ENCODE assay signal across 9 cellular contexts in the genomic region with DNA sequence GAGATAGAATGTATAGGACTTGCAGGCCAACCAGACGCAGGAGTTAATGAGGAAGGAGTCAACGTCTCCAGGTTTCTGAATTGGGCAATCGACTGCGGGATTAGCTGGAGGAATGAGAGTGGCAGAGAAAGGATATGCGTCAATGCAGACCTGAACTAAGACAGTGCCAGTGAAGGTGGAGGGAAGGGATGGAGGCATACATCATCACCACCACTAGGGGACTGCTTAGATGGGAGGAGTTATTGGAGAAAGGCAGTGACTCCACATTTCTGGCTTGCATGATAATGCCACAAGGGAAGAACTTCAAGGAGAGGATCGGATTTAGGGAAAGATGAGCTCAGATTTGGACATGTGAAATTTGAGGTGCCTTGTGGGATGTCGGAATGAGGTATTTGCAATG. TPM values are rescaled to one million over a fixed set of nuclear protein-coding genes. Genes with fewer than 3 reads are reported as not detected.
A peak's percentile ranks its signal among the peaks of the same experiment; 100 is the strongest.
DNase-seq lines count a peak whose midpoint lies in the region; ATAC-seq and TF ChIP-seq lines count a peak whose summit lies in the region.
"Had no signal": no experiment of that assay in that cellular context is flagged by ENCODE, and none has a peak within 500 bp of the region (broad histone marks: within the 10 kb centered on the region; RNA-seq: fewer than 3 reads in every experiment).

No MANE protein-coding gene starts in this region.

- intact Hi-C loops in prostate gland (cut with DNase I), result no loop called here

- no peaks in the 10 kb centered on the region for H3K36me3 Mint-ChIP-seq in activated naive CD4-positive, alpha-beta T cell treated with anti-CD3 and anti-CD28 coated beads, Interleukin-2, amount 50 U/mL, for 72 hours
- H3K36me3 Mint-ChIP-seq: activated naive CD8-positive, alpha-beta T cell had no signal

- H3K27me3 Mint-ChIP-seq in stimulated activated naive CD8-positive, alpha-beta T cell treated with anti-CD3 and anti-CD28 coated beads, Interleukin-15, amount 100 ng/mL, for 72 hours, result peaks cover 50% of the 10 kb centered on the region

- DNase-seq in activated naive CD4-positive, alpha-beta T cell treated with anti-CD3 and anti-CD28 coated beads, Interleukin-2, amount 50 U/mL, for 72 hours (ENCODE audit: low spot score in 2 of 2), result no peak
- DNase-seq in activated naive CD4-positive, alpha-beta T cell treated with anti-CD3 and anti-CD28 coated beads, Interleukin-2, amount 50 U/mL, for 16 hours, result no peak
- DNase-seq in Peyer's patch (no peak), fibroblast of peridontal ligament (ENCODE audit: extremely low read depth) (peak; percentile 52), prostate gland (ENCODE audit: low spot score) (no peak)
- DNase-seq in stimulated activated naive CD8-positive, alpha-beta T cell treated with anti-CD3 and anti-CD28 coated beads, Interleukin-15, amount 100 ng/mL, for 72 hours, result no peak
- no peak for DNase-seq in stimulated activated CD4-positive, alpha-beta T cell treated with anti-CD3 and anti-CD28 coated beads, Interleukin-2, amount 100 ng/mL, for 48 hours

- no peaks in the 10 kb centered on the region for H3K9me3 ChIP-seq in Peyer's patch
- H3K9me3 ChIP-seq in prostate gland, result no peaks in the 10 kb centered on the region

- peak; percentile 34 to 69 for ATAC-seq in activated naive CD4-positive, alpha-beta T cell treated with anti-CD3 and anti-CD28 coated beads, Interleukin-2, amount 50 U/mL, for 72 hours
- ATAC-seq in HG03159 (IDR thresholded peaks at IDR 0.05; ENCODE audit: unreplicated experiment), result peak; percentile 57
- ATAC-seq in stimulated activated naive CD8-positive, alpha-beta T cell treated with anti-CD3 and anti-CD28 coated beads, Interleukin-15, amount 100 ng/mL, for 72 hours, result peak; percentile 74

- TF ChIP-seq CTCF in Peyer's patch (IDR thresholded peaks at IDR 0.05) (peak in 4 of 6 experiments; percentile 30 to 44 (median 41)), prostate gland (IDR thresholded peaks at IDR 0.05) (peak in 2 of 4 experiments; percentile 18 to 20)

- 82% methylated on average over 7 of the region's 7 CpGs for WGBS in prostate gland

- H3K4me3 ChIP-seq in Peyer's patch (no peak overlapping the region), prostate gland (no peak overlapping the region)

- H3K27me3 ChIP-seq in Peyer's patch, result no peaks in the 10 kb centered on the region
- H3K27me3 ChIP-seq in prostate gland (replicated peaks; ENCODE audit: insufficient read depth), result no peaks in the 10 kb centered on the region

- H3K4me3 Mint-ChIP-seq in stimulated activated naive CD8-positive, alpha-beta T cell treated with anti-CD3 and anti-CD28 coated beads, Interleukin-15, amount 100 ng/mL, for 72 hours, result no peak overlapping the region
- H3K4me3 Mint-ChIP-seq: activated naive CD8-positive, alpha-beta T cell had no signal

- H3K9me3 Mint-ChIP-seq in activated naive CD4-positive, alpha-beta T cell treated with anti-CD3 and anti-CD28 coated beads, Interleukin-2, amount 50 U/mL, for 72 hours, result no peaks in the 10 kb centered on the region
- no peaks in the 10 kb centered on the region for H3K9me3 Mint-ChIP-seq in stimulated activated naive CD8-positive, alpha-beta T cell treated with anti-CD3 and anti-CD28 coated beads, Interleukin-15, amount 100 ng/mL, for 72 hours

- H3K4me1 ChIP-seq in Peyer's patch (no peaks in the 10 kb centered on the region), prostate gland (replicated peaks) (no peaks in the 10 kb centered on the region)

- no peak overlapping the region for H3K27ac Mint-ChIP-seq in activated naive CD4-positive, alpha-beta T cell treated with anti-CD3 and anti-CD28 coated beads, Interleukin-2, amount 50 U/mL, for 72 hours
- H3K27ac Mint-ChIP-seq in stimulated activated naive CD8-positive, alpha-beta T cell treated with anti-CD3 and anti-CD28 coated beads, Interleukin-15, amount 100 ng/mL, for 72 hours, result peak overlapping the region in 1 of 2 donors; percentile 3
- H3K27ac Mint-ChIP-seq: activated naive CD8-positive, alpha-beta T cell had no signal

- H3K36me3 ChIP-seq in Peyer's patch, result no peaks in the 10 kb centered on the region
- H3K36me3 ChIP-seq in prostate gland, result no peaks in the 10 kb centered on the region

- no peak for TF ChIP-seq POLR2A in Peyer's patch (IDR thresholded peaks at IDR 0.05)
- no peak for TF ChIP-seq POLR2A in prostate gland (IDR thresholded peaks at IDR 0.05)

- H3K27ac ChIP-seq in Peyer's patch (no peak overlapping the region), prostate gland (no peak overlapping the region)

- peaks cover 11% of the 10 kb centered on the region for H3K4me1 Mint-ChIP-seq in stimulated activated naive CD8-positive, alpha-beta T cell treated with anti-CD3 and anti-CD28 coated beads, Interleukin-15, amount 100 ng/mL, for 72 hours

RNA-seq across cellular contexts. Expression of gene VASH2, which starts 17.4 kb away (rescaled TPM):
- total RNA-seq in activated naive CD4-positive, alpha-beta T cell treated with anti-CD3 and anti-CD28 coated beads, Interleukin-2, amount 50 U/mL, for 72 hours, result under 1 TPM; 0.20 to 0.39 TPM
- total RNA-seq in Peyer's patch (1 to 10 TPM in 2 of 4 donors, under 1 TPM in 1, not detected in 1; 0.85 to 1.7 (median 1.1) TPM), prostate gland (1 to 10 TPM; 2.6 to 2.7 TPM)

RNA-seq across cellular contexts. Expression of gene ANGEL2, which starts 47.9 kb away (rescaled TPM):
- 10 to 100 TPM; 47.7 to 53.9 TPM for total RNA-seq in activated naive CD4-positive, alpha-beta T cell treated with anti-CD3 and anti-CD28 coated beads, Interleukin-2, amount 50 U/mL, for 72 hours
- total RNA-seq in Peyer's patch (10 to 100 TPM; 21.1 to 62.7 (median 46.7) TPM), prostate gland (10 to 100 TPM; 54.0 to 57.3 TPM)
